In genomic region chr6:160063771-160064413, GRCh38 we compare ENCODE assay signal across 27 cellular contexts.
"Had no signal": no experiment of that assay in that cellular context is flagged by ENCODE, and none has a peak within 500 bp of the region (broad histone marks: within the 10 kb centered on the region; RNA-seq: fewer than 3 reads in every experiment).

No MANE protein-coding gene starts in this region.

- DNase-seq: caudate nucleus; cortex of kidney; dorsolateral prefrontal cortex; effector memory CD4-positive, alpha-beta T cell; esophagus squamous epithelium; foreskin keratinocyte; head of caudate nucleus; kidney; left cardiac atrium; left ventricle myocardium inferior; mesendoderm; naive B cell; occipital lobe; retina; sigmoid colon; stimulated activated CD4-positive, alpha-beta T cell treated with anti-CD3 and anti-CD28 coated beads, Interleukin-2, amount 100 ng/mL, for 48 hours; stimulated activated naive CD8-positive, alpha-beta T cell treated with anti-CD3 and anti-CD28 coated beads, Interleukin-15, Interleukin-2, amounts not matched to agents 100 U/mL and 50 U/mL, for 24 hours; thyroid gland; upper lobe of right lung had no signal

- H3K27me3 ChIP-seq: dorsolateral prefrontal cortex, esophagus squamous epithelium, foreskin keratinocyte, hepatocyte, sigmoid colon, suprapubic skin, thyroid gland, upper lobe of right lung had no signal

- H3K4me3 ChIP-seq: dorsolateral prefrontal cortex, esophagus squamous epithelium, hepatocyte, left ventricle myocardium inferior, lung, prostate gland, sigmoid colon, smooth muscle cell, suprapubic skin, thyroid gland, upper lobe of right lung had no signal

- H3K27ac ChIP-seq: dorsolateral prefrontal cortex, epithelial cell of prostate, esophagus squamous epithelium, foreskin keratinocyte, left ventricle myocardium inferior, parathyroid adenoma, sigmoid colon, suprapubic skin, thyroid gland, upper lobe of right lung had no signal

- ATAC-seq: foreskin keratinocyte; left cardiac atrium; stimulated activated naive CD8-positive, alpha-beta T cell treated with anti-CD3 and anti-CD28 coated beads, Interleukin-15, Interleukin-2, amounts not matched to agents 100 U/mL and 50 U/mL, for 24 hours; upper lobe of right lung had no signal

- H3K27ac Mint-ChIP-seq: nephron had no signal

- H3K9me3 Mint-ChIP-seq: naive B cell, nephron had no signal

- H3K27me3 Mint-ChIP-seq: naive B cell had no signal

- H3K9me3 ChIP-seq: esophagus squamous epithelium, left ventricle myocardium inferior, prostate gland, sigmoid colon, suprapubic skin, thyroid gland, upper lobe of right lung had no signal

- H3K4me1 Mint-ChIP-seq: nephron had no signal

- H3K4me3 Mint-ChIP-seq: naive B cell, nephron had no signal

- H3K4me1 ChIP-seq: esophagus squamous epithelium, foreskin keratinocyte, parathyroid adenoma, prostate gland, sigmoid colon, suprapubic skin, thyroid gland, upper lobe of right lung had no signal
